ENCODE assay signal across 11 cellular contexts in the genomic region with DNA sequence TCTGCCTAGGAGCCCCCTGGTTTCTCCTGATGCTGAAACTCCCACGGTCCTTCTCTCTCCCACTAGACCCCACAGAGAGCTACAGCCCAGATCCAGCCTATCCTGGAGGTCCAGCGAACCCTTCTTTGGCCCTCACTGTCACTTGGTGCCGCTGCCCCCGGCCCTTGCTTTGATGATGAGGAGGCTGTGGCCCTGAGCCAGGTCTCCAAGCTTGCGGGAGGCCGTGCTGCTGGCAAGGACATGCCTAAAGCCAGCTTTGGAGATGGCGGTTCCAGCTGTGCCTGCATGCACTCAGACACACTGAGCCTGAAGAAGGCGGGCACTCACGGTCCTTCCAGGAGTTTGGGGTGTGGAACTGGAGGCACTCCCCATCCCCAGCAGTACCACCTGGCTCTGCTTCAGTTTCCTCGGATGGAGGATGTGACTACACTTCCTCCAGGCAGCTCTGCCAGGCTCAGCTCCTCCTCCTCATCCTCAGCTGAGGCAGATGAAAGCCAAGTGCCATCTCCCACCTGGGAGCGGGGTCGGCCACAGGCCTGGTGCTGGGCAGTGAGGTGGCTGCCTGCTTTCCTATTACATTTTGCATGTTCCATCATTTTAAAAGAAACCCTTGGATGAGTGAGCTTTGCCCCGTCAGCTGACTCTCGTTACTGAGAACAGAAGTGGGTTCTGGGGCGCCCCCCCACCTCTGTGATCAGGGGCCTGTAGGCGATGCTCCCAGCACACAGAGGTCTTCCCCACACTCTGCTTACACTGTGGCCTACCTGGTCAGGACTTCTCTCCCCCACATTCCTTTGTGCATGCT. TPM values are rescaled to one million over a fixed set of nuclear protein-coding genes. Genes with fewer than 3 reads are reported as not detected.
DNase-seq lines count a peak whose midpoint lies in the region; ATAC-seq, FAIRE-seq and TF ChIP-seq lines count a peak whose summit lies in the region.
"Had no signal": no experiment of that assay in that cellular context is flagged by ENCODE, and none has a peak within 500 bp of the region (broad histone marks: within the 10 kb centered on the region; RNA-seq: fewer than 3 reads in every experiment).

No MANE protein-coding gene starts in this region.

- H3K9me3 ChIP-seq in keratinocyte (ENCODE audit: control insufficient read depth, low read depth, low read length) = no peaks in the 10 kb centered on the region
- no peaks in the 10 kb centered on the region for H3K9me3 ChIP-seq in aorta (ENCODE audit: control insufficient read depth, low read length)

- no peak overlapping the region for H2AFZ ChIP-seq in keratinocyte (ENCODE audit: control insufficient read depth, low read length)

- H3K79me2 ChIP-seq in keratinocyte (ENCODE audit: control insufficient read depth, insufficient read depth, low read length) = peaks cover 13% of the 10 kb centered on the region

- no peak overlapping the region for H3K4me3 ChIP-seq in keratinocyte (ENCODE audit: control insufficient read depth in 2 of 3, extremely low read depth in 1 of 3, insufficient read depth in 2 of 3, low read depth in 1 of 3, low read length in 3 of 3)
- no peak overlapping the region for H3K4me3 ChIP-seq in aorta (ENCODE audit: low read length in 2 of 2)

- FAIRE-seq in keratinocyte (lab: Jason Lieb, UNC) = no peak
- no peak for FAIRE-seq in D721Med (lab: Jason Lieb, UNC)

- dilution Hi-C loops in keratinocyte (cut with MboI; ENCODE audit: extremely low pct_ligation_motif_present, low sequenced_read_pairs) = no loop called here

- peaks cover 34 to 43% of the 10 kb centered on the region in 2 experiments for H3K36me3 ChIP-seq in keratinocyte (ENCODE audit: control insufficient read depth in 2 of 2, extremely low read depth in 1 of 2, insufficient read depth in 2 of 2, low read length in 2 of 2)
- peaks cover 0 to 7% of the 10 kb centered on the region in 2 donors for H3K36me3 ChIP-seq in aorta (ENCODE audit: control insufficient read depth in 1 of 2, insufficient read depth in 2 of 2, low read length in 1 of 2)

- ATAC-seq in aorta (ENCODE audit: low FRiP score) (no peak), HG03135 (IDR thresholded peaks at IDR 0.05; ENCODE audit: unreplicated experiment) (no peak)

- peak; percentile 32 for DNase-seq in stimulated activated CD4-positive, alpha-beta T cell treated with anti-CD3 and anti-CD28 coated beads, Interleukin-15, amount 100 ng/mL, for 24 hours
- no peak for DNase-seq in stimulated activated CD4-positive, alpha-beta T cell treated with anti-CD3 and anti-CD28 coated beads, Interleukin-4, amount 100 ng/mL, for 4 hours
- DNase-seq in activated T-cell treated with anti-CD3 and anti-CD28 coated beads, Interleukin-2, amount 50 U/mL, for 48 hours = peak; percentile 49 to 53
- DNase-seq in keratinocyte (ENCODE audit: low read depth, low spot score) (no peak), aorta (peak; percentile 32 to 68), D721Med (ENCODE audit: insufficient read length, low spot score) (no peak), GDM1 (lab: John Stamatoyannopoulos, UW) (no peak)
- DNase-seq: foreskin melanocyte, NCI-H82, substantia nigra had no signal

- peak overlapping the region; percentile 52 for H3K9ac ChIP-seq in keratinocyte (ENCODE audit: control insufficient read depth, extremely low read depth, insufficient read depth, low read length)

- WGBS in aorta, 2 donors = 84 to 87% methylated on average over 16 of the region's 16 CpGs

- H3K4me2 ChIP-seq in keratinocyte (ENCODE audit: control insufficient read depth, extremely low read depth, insufficient read depth, low read depth, low read length) = peak overlapping the region; percentile 32

- H3K27ac ChIP-seq in keratinocyte (ENCODE audit: control insufficient read depth, insufficient read depth, low read length) (peak overlapping the region; percentile 65), aorta (ENCODE audit: low read depth in 1 of 2, low read length in 2 of 2) (no peak overlapping the region)

- H3K27me3 ChIP-seq in keratinocyte (ENCODE audit: control insufficient read depth, extremely low read depth, insufficient read depth, low read length) = no peaks in the 10 kb centered on the region
- no peaks in the 10 kb centered on the region for H3K27me3 ChIP-seq in aorta (ENCODE audit: control insufficient read depth in 1 of 2, insufficient read depth in 2 of 2, low read length in 1 of 2)

- TF ChIP-seq CTCF in keratinocyte (optimal IDR thresholded peaks at IDR 0.05 in 1 of 3, IDR thresholded peaks at IDR 0.05 in 1 of 3, conservative IDR thresholded peaks at IDR 0.05 in 1 of 3; ENCODE audit: extremely low read depth in 1 of 3, insufficient read depth in 2 of 3, low read length in 3 of 3) = no peak
- no peak for TF ChIP-seq CTCF in D721Med (IDR thresholded peaks at IDR 0.05; ENCODE audit: insufficient read depth, missing control alignments)

- intact Hi-C loops in aorta (cut with DNase I) = no loop called here

- peaks cover 3% of the 10 kb centered on the region for H3K9me1 ChIP-seq in keratinocyte (ENCODE audit: control insufficient read depth, extremely low read depth, insufficient read depth, low read length)

- H4K20me1 ChIP-seq in keratinocyte (ENCODE audit: control insufficient read depth, extremely low read depth, insufficient read depth, low read length) = no peaks in the 10 kb centered on the region

- H3K4me1 ChIP-seq in keratinocyte (ENCODE audit: control insufficient read depth, extremely low read depth, insufficient read depth, low read length) (peaks cover 27% of the 10 kb centered on the region), aorta (ENCODE audit: control insufficient read depth in 1 of 2, insufficient read depth in 2 of 2, low read length in 2 of 2) (no peaks in the 10 kb centered on the region)

RNA-seq across cellular contexts. Expression of gene TNIP2, which starts 9.0 kb away (rescaled TPM):
- 22.6 to 23.1 TPM (median 23.1 TPM) in 3 replicates for polyA plus RNA-seq in keratinocyte
- polyA plus RNA-seq in keratinocyte (2011; ENCODE audit: low read depth) = 33.1 TPM
- polyA plus RNA-seq in keratinocyte (2011; cell fraction: cytosol; rRNA removed) = 11.7 and 26.0 TPM in 2 replicates
- 41.6 and 42.8 TPM in 2 replicates for polyA plus RNA-seq in keratinocyte (2011; cell fraction: nucleus; rRNA removed)
- 21.2 and 26.8 TPM in 2 replicates for polyA plus RNA-seq in keratinocyte (2012; ENCODE audit: low replicate concordance)
- polyA minus RNA-seq in keratinocyte = 7.6 to 13.0 TPM (median 9.8 TPM) in 3 replicates
- polyA minus RNA-seq in keratinocyte (2011; cell fraction: cytosol; rRNA and poly(A)+ RNA removed) = 15.9 TPM
- 10.3 and 12.2 TPM in 2 replicates for polyA minus RNA-seq in keratinocyte (2011; cell fraction: nucleus; rRNA and poly(A)+ RNA removed)
- total RNA-seq in aorta = 10 to 100 TPM; 37.4 to 39.4 TPM
- 10 to 100 TPM; 37.2 to 43.8 TPM for polyA plus RNA-seq in aorta

RNA-seq across cellular contexts. Expression of gene SH3BP2, which starts 45.8 kb away (rescaled TPM):
- polyA plus RNA-seq in keratinocyte (7.2 to 21.6 TPM (median 11.2 TPM) in 3 replicates), aorta (10 to 100 TPM in 1 of 2 donors, 1 to 10 TPM in 1; 6.2 to 13.8 TPM)
- polyA plus RNA-seq in keratinocyte (2011; ENCODE audit: low read depth) = 20.2 TPM
- 5.6 and 7.6 TPM in 2 replicates for polyA plus RNA-seq in keratinocyte (2011; cell fraction: cytosol; rRNA removed)
- 67.9 and 68.0 TPM in 2 replicates for polyA plus RNA-seq in keratinocyte (2011; cell fraction: nucleus; rRNA removed)
- polyA plus RNA-seq in keratinocyte (2012; ENCODE audit: low replicate concordance) = 6.1 and 23.4 TPM in 2 replicates
- polyA minus RNA-seq in keratinocyte = 33.4 to 47.9 TPM (median 41.4 TPM) in 3 replicates
- 16.1 TPM for polyA minus RNA-seq in keratinocyte (2011; cell fraction: cytosol; rRNA and poly(A)+ RNA removed)
- 25.6 and 34.7 TPM in 2 replicates for polyA minus RNA-seq in keratinocyte (2011; cell fraction: nucleus; rRNA and poly(A)+ RNA removed)
- total RNA-seq in aorta = 10 to 100 TPM; 47.8 to 75.4 TPM

Comparison
In these comparisons a context has a peak if more than half of its experiments do, and no peak if none do; other contexts are left out.
1. DNase-seq: peak in stimulated activated CD4-positive, alpha-beta T cell treated with anti-CD3 and anti-CD28 coated beads, Interleukin-15, amount 100 ng/mL, for 24 hours (single experiment), activated T-cell treated with anti-CD3 and anti-CD28 coated beads, Interleukin-2, amount 50 U/mL, for 48 hours (2 of 2) and aorta (2 of 2); none in stimulated activated CD4-positive, alpha-beta T cell treated with anti-CD3 and anti-CD28 coated beads, Interleukin-4, amount 100 ng/mL, for 4 hours (0 of 2), keratinocyte (single experiment), D721Med (single experiment) and GDM1 (single experiment).